In genomic region chr20:17990278-17990972, GRCh38 we compare ENCODE assay signal across 29 cellular contexts. TPM values are rescaled to one million over a fixed set of nuclear protein-coding genes. Genes with fewer than 3 reads are reported as not detected.
DNase-seq lines count a peak whose midpoint lies in the region; ATAC-seq, FAIRE-seq and TF ChIP-seq lines count a peak whose summit lies in the region.
"Had no signal": no experiment of that assay in that cellular context is flagged by ENCODE, and none has a peak within 500 bp of the region (broad histone marks: within the 10 kb centered on the region; RNA-seq: fewer than 3 reads in every experiment).

No MANE protein-coding gene starts in this region.

- TF ChIP-seq CTCF in HepG2 (CRISPR knock-in tag; IDR thresholded peaks at IDR 0.05) (no peak), right lobe of liver (IDR thresholded peaks at IDR 0.05) (no peak), PC-3 (conservative IDR thresholded peaks at IDR 0.05; ENCODE audit: low read depth, low read length) (no peak), H1 (IDR thresholded peaks at IDR 0.05; ENCODE audit: control extremely low read depth in 1 of 3, insufficient read depth in 1 of 3, low read depth in 1 of 3, low read length in 3 of 3) (no peak)

- POLR2A ChIA-PET in HepG2 (lab: Yijun Ruan, JAX) = no interaction called here
- POLR2A ChIA-PET in PC-3 (lab: Charles Lee; ENCODE audit: unreplicated experiment) = interaction anchor here (0.6 to 0.9 kb wide), 2 partner anchors 308 to 432 kb away, joined by 4 to 7 read pairs; partner anchors contain the start of gene RRBP1
- POLR2A ChIA-PET in H1 (lab: Charles Lee; ENCODE audit: partially characterized antibody) = interaction anchor here (0.7 to 31.5 kb wide), 6 partner anchors 9 to 50 kb away, joined by 3 to 424 read pairs (median 4); partner anchors contain the start of genes MGME1 and SNX5
- POLR2A ChIA-PET in naive thymus-derived CD4-positive, alpha-beta T cell (lab: Charles Lee) = interaction anchor here (1.8 kb wide), 1 partner anchor 25 kb away, joined by 5 read pairs; no protein-coding TSS in a partner anchor

- H3K9ac ChIP-seq in HepG2 (ENCODE audit: insufficient read depth, low read depth, low read length) = no peak overlapping the region
- no peak overlapping the region for H3K9ac ChIP-seq in PC-3 (ENCODE audit: low read length)
- no peak overlapping the region for H3K9ac ChIP-seq in H1 (replicated peaks in 1 of 4; ENCODE audit: extremely low read depth in 1 of 4, low read depth in 3 of 4, low read length in 3 of 4)

- no peak overlapping the region for H3K56ac ChIP-seq in H1 (replicated peaks; ENCODE audit: insufficient read length, low read depth, low read length)

- FAIRE-seq in HepG2 (lab: Jason Lieb, UNC) (no peak), H1 (lab: Jason Lieb, UNC) (no peak)

- H3K4me3 ChIP-seq in HepG2 (replicated peaks in 1 of 3; ENCODE audit: insufficient read depth in 1 of 3, low read depth in 2 of 3, low read length in 3 of 3) (no peak overlapping the region), right lobe of liver (no peak overlapping the region), PC-3 (ENCODE audit: low read length) (no peak overlapping the region), H1 (ENCODE audit: extremely low read depth in 1 of 4, insufficient read depth in 2 of 4, low read depth in 3 of 4, low read length in 4 of 4) (no peak overlapping the region)
- no peak overlapping the region for H3K4me3 ChIP-seq in naive thymus-derived CD4-positive, alpha-beta T cell (ENCODE audit: low read length)
- H3K4me3 ChIP-seq: uterus had no signal

- peaks cover 30% of the 10 kb centered on the region for H3K79me2 ChIP-seq in HepG2 (ENCODE audit: insufficient read depth, low read length)
- H3K79me2 ChIP-seq in PC-3 (ENCODE audit: low read length) = no peaks in the 10 kb centered on the region; the same call in 1 of the 2 replicates
- H3K79me2 ChIP-seq in H1 (ENCODE audit: control insufficient read depth in 1 of 2, insufficient read depth in 2 of 2, low read length in 2 of 2) = peaks cover 0 to 22% of the 10 kb centered on the region in 2 experiments; a peak in 2 of 4 replicates

- H3K18ac ChIP-seq in H1 (ENCODE audit: extremely low read depth, low read length) = no peak overlapping the region

- no peak for TF ChIP-seq POLR2A in HepG2 (IDR thresholded peaks at IDR 0.05; ENCODE audit: insufficient read depth in 1 of 2, low read depth in 2 of 2, low read length in 2 of 2)
- no peak for TF ChIP-seq POLR2A in right lobe of liver (IDR thresholded peaks at IDR 0.05)
- TF ChIP-seq POLR2A in H1 (IDR thresholded peaks at IDR 0.05; ENCODE audit: control extremely low read depth in 1 of 2, low read depth in 2 of 2, low read length in 2 of 2) = no peak

- no peak overlapping the region for H3K23ac ChIP-seq in H1 (ENCODE audit: insufficient read length)

- ATAC-seq in HepG2 (no peak), right lobe of liver (no peak), PC-3 (peak; percentile 48)
- no peak for ATAC-seq in naive thymus-derived CD4-positive, alpha-beta T cell
- ATAC-seq: activated CD8-positive, alpha-beta memory T cell treated with anti-CD3 and anti-CD28 coated beads, Interleukin-2, amount 10 ng/mL, durations not matched to agents 7 days and 5 days; activated T-cell treated with anti-CD3 and anti-CD28 coated beads, Interleukin-2, amount 50 U/mL, for 72 hours; left lobe of liver had no signal

- no peak overlapping the region for H3K27ac Mint-ChIP-seq in activated T-cell treated with anti-CD3 and anti-CD28 coated beads, Interleukin-2, amount 50 U/mL, for 24 hours
- no peak overlapping the region for H3K27ac Mint-ChIP-seq in naive thymus-derived CD4-positive, alpha-beta T cell
- H3K27ac Mint-ChIP-seq: activated CD4-positive, alpha-beta T cell treated with anti-CD3 and anti-CD28 coated beads, Interleukin-2, amount 10 ng/mL, durations not matched to agents 7 days and 5 days; activated CD8-positive, alpha-beta memory T cell treated with anti-CD3 and anti-CD28 coated beads, Interleukin-2, amount 10 ng/mL, durations not matched to agents 7 days and 5 days; activated T-cell treated with anti-CD3 and anti-CD28 coated beads, Interleukin-2, amount 50 U/mL, for 72 hours; immature natural killer cell; progenitor cell of endocrine pancreas had no signal

- no peak overlapping the region for H2BK5ac ChIP-seq in H1 (ENCODE audit: low read depth, low read length)

- no peaks in the 10 kb centered on the region for H3K9me3 Mint-ChIP-seq in activated T-cell treated with anti-CD3 and anti-CD28 coated beads, Interleukin-2, amount 50 U/mL, for 24 hours
- no peaks in the 10 kb centered on the region for H3K9me3 Mint-ChIP-seq in naive thymus-derived CD4-positive, alpha-beta T cell
- H3K9me3 Mint-ChIP-seq: activated CD4-positive, alpha-beta T cell treated with anti-CD3 and anti-CD28 coated beads, Interleukin-2, amount 10 ng/mL, durations not matched to agents 7 days and 5 days; activated T-cell treated with anti-CD3 and anti-CD28 coated beads, Interleukin-2, amount 50 U/mL, for 72 hours; immature natural killer cell had no signal

- no peaks in the 10 kb centered on the region for H3K23me2 ChIP-seq in H1 (ENCODE audit: low read depth, low read length)

- H3K27me3 ChIP-seq in HepG2 (ENCODE audit: control insufficient read depth in 1 of 2, insufficient read depth in 2 of 2, low read length in 2 of 2) (no peaks in the 10 kb centered on the region), right lobe of liver (no peaks in the 10 kb centered on the region), PC-3 (ENCODE audit: low read length) (no peaks in the 10 kb centered on the region), H1 (replicated peaks in 1 of 4; ENCODE audit: control insufficient read depth in 3 of 4, extremely low read depth in 1 of 4, insufficient read depth in 3 of 4, low read length in 3 of 4) (no peaks in the 10 kb centered on the region)
- H3K27me3 ChIP-seq in naive thymus-derived CD4-positive, alpha-beta T cell (ENCODE audit: control insufficient read depth in 2 of 2, insufficient read depth in 2 of 2, low read length in 2 of 2) = no peaks in the 10 kb centered on the region
- H3K27me3 ChIP-seq: neutrophil, uterus had no signal

- CTCF ChIA-PET in HepG2 (lab: Yijun Ruan, JAX; ENCODE audit: low intra/inter-chr PET ratio, low total read pairs) (no interaction called here), PC-3 (lab: Charles Lee) (interaction anchor here (0.6 to 1.0 kb wide), 3 partner anchors 21 to 32 kb away, joined by 3 to 5 read pairs (median 3); no protein-coding TSS in a partner anchor), H1 (lab: Charles Lee; ENCODE audit: partially characterized antibody) (interaction anchor here (1.6 to 1.8 kb wide), 2 partner anchors 23 to 52 kb away, joined by 5 to 7 read pairs; no protein-coding TSS in a partner anchor)
- CTCF ChIA-PET in naive thymus-derived CD4-positive, alpha-beta T cell (lab: Charles Lee) = interaction anchor here (0.9 kb wide), 1 partner anchor 15 kb away, joined by 3 read pairs; no protein-coding TSS in a partner anchor

- H2AFZ ChIP-seq in HepG2 (ENCODE audit: low read length) (no peak overlapping the region), PC-3 (ENCODE audit: low read length) (no peak overlapping the region), H1 (ENCODE audit: low read length) (no peak overlapping the region)

- H4K5ac ChIP-seq in H1 (ENCODE audit: insufficient read length, low read depth, low read length) = no peak overlapping the region

- peaks cover 56% of the 10 kb centered on the region for H3K36me3 Mint-ChIP-seq in activated T-cell treated with anti-CD3 and anti-CD28 coated beads, Interleukin-2, amount 50 U/mL, for 24 hours (ENCODE audit: low read depth)
- H3K36me3 Mint-ChIP-seq in naive thymus-derived CD4-positive, alpha-beta T cell = peaks cover 0 to 20% (median 7%) of the 10 kb centered on the region in 5 donors

- H4K8ac ChIP-seq in H1 (ENCODE audit: extremely low read depth, insufficient read depth, low read length) = no peak overlapping the region

- no peaks in the 10 kb centered on the region for H3K79me1 ChIP-seq in H1 (ENCODE audit: low read depth, low read length)

- no peak overlapping the region for H2BK20ac ChIP-seq in H1 (ENCODE audit: low read length)

- H3K27ac ChIP-seq in HepG2 (ENCODE audit: extremely low read length, insufficient read depth, low read length) (no peak overlapping the region), right lobe of liver (no peak overlapping the region), PC-3 (ENCODE audit: low read length) (peak overlapping the region; percentile 78), H1 (ENCODE audit: low read depth, low read length) (no peak overlapping the region)
- H3K27ac ChIP-seq in naive thymus-derived CD4-positive, alpha-beta T cell (ENCODE audit: low read depth, low read length) = no peak overlapping the region
- H3K27ac ChIP-seq: neutrophil, uterus had no signal

- H2AK5ac ChIP-seq in H1 (ENCODE audit: low read depth, low read length) = no peak overlapping the region

- H3K4me3 Mint-ChIP-seq in activated T-cell treated with anti-CD3 and anti-CD28 coated beads, Interleukin-2, amount 50 U/mL, for 24 hours = no peak overlapping the region
- H3K4me3 Mint-ChIP-seq in naive thymus-derived CD4-positive, alpha-beta T cell = no peak overlapping the region
- H3K4me3 Mint-ChIP-seq: activated CD4-positive, alpha-beta T cell treated with anti-CD3 and anti-CD28 coated beads, Interleukin-2, amount 10 ng/mL, durations not matched to agents 7 days and 5 days; activated CD8-positive, alpha-beta memory T cell treated with anti-CD3 and anti-CD28 coated beads, Interleukin-2, amount 10 ng/mL, durations not matched to agents 7 days and 5 days; activated T-cell treated with anti-CD3 and anti-CD28 coated beads, Interleukin-2, amount 50 U/mL, for 72 hours; B cell; immature natural killer cell had no signal

- peaks cover 5% of the 10 kb centered on the region for H3F3A ChIP-seq in PC-3 (ENCODE audit: low read length, unreplicated experiment)

- H3K36me3 ChIP-seq in HepG2 (replicated peaks in 1 of 2; ENCODE audit: control insufficient read depth in 1 of 2, insufficient read depth in 2 of 2, low read length in 2 of 2) (peaks cover 12 to 45% of the 10 kb centered on the region in 2 experiments), right lobe of liver (peaks cover 0 to 3% (median 0%) of the 10 kb centered on the region in 4 donors), PC-3 (ENCODE audit: low read depth, low read length) (peaks cover 11% of the 10 kb centered on the region), H1 (ENCODE audit: control insufficient read depth in 2 of 4, insufficient read depth in 4 of 4, low read length in 3 of 4) (peaks cover 7 to 44% (median 27%) of the 10 kb centered on the region in 4 experiments; a peak in 7 of 8 replicates)
- peaks cover 0 to 9% (median 0%) of the 10 kb centered on the region in 3 experiments for H3K36me3 ChIP-seq in naive thymus-derived CD4-positive, alpha-beta T cell (ENCODE audit: control insufficient read depth in 2 of 3, insufficient read depth in 3 of 3, low read length in 3 of 3)
- H3K36me3 ChIP-seq: uterus had no signal

- in situ Hi-C loops in HepG2 (cut with HindIII; ENCODE audit: extremely low pct_ligation_motif_present, low pct_unique_long_range_greater_than_20kb) = no loop called here

- H3K9me2 ChIP-seq in PC-3 (replicated peaks; ENCODE audit: low read length) = no peaks in the 10 kb centered on the region

- no peak overlapping the region for H2BK15ac ChIP-seq in H1 (ENCODE audit: low read length)

- H3K4me2 ChIP-seq in HepG2 (ENCODE audit: low read depth, low read length) (no peak overlapping the region), PC-3 (ENCODE audit: low read length) (peak overlapping the region; percentile 51), H1 (ENCODE audit: insufficient read depth in 1 of 2, low read depth in 2 of 2, low read length in 2 of 2) (no peak overlapping the region)

- H3K14ac ChIP-seq in H1 (ENCODE audit: insufficient read length) = no peak overlapping the region

- no peak overlapping the region for H4K91ac ChIP-seq in H1 (replicated peaks; ENCODE audit: insufficient read length, low read length)

- intact Hi-C loops in HepG2 (cut with micrococcal nuclease; ENCODE audit: unreplicated experiment) (no loop called here), right lobe of liver (cut with DNase I) (no loop called here), PC-3 (cut with micrococcal nuclease) (loop anchor here (5.0 to 10.0 kb wide), 4 partner anchors 243 to 456 kb away; partner anchors contain the start of genes BFSP1 and RRBP1)
- intact Hi-C loops in naive thymus-derived CD4-positive, alpha-beta T cell (cut with micrococcal nuclease) = loop anchor here in 1 of 2 donors (10.0 kb wide), 1 partner anchor 46 kb away; no protein-coding TSS in a partner anchor

- H3K4ac ChIP-seq in H1 (replicated peaks; ENCODE audit: insufficient read length, low read depth, low read length) = no peak overlapping the region

- BruUV-seq in HepG2 (replicated peaks; lab: Mats Ljungman, UMichigan) (TSS peak; percentile 32), PC-3 (replicated peaks; lab: Mats Ljungman, UMichigan) (TSS peak; percentile 60)

- H2BK120ac ChIP-seq in H1 (replicated peaks; ENCODE audit: low read depth, low read length) = no peak overlapping the region

- DNase-seq in HepG2 (ENCODE audit: low spot score) (no peak), right lobe of liver (no peak), PC-3 (peak; percentile 69), H1 (ENCODE audit: low read depth in 1 of 2, low spot score in 2 of 2) (no peak), HT-29 (ENCODE audit: low spot score) (no peak), cerebellar cortex (ENCODE audit: low spot score) (no peak)
- no peak for DNase-seq in activated T-cell treated with anti-CD3 and anti-CD28 coated beads, Interleukin-2, amount 50 U/mL, for 24 hours
- DNase-seq in naive thymus-derived CD4-positive, alpha-beta T cell = no peak
- DNase-seq: activated CD4-positive, alpha-beta T cell treated with anti-CD3 and anti-CD28 coated beads, Interleukin-2, amount 10 ng/mL, durations not matched to agents 7 days and 5 days; activated CD8-positive, alpha-beta memory T cell treated with anti-CD3 and anti-CD28 coated beads, Interleukin-2, amount 10 ng/mL, durations not matched to agents 7 days and 5 days; activated naive CD4-positive, alpha-beta T cell treated with Interleukin-2 at 50 U/mL for 16 hours; activated T-cell treated with anti-CD3 and anti-CD28 coated beads, Interleukin-2, amount 50 U/mL, for 72 hours; hypothalamus; immature natural killer cell; KBM-7; mesendoderm; NCI-H1417 treated with DMSO at 0.1 percent for 48 hours; NCI-H2081 treated with DMSO at 0.1 percent for 48 hours; NCI-H82; OCI-M1; Right ventricle myocardium superior; stimulated activated CD4-positive, alpha-beta T cell treated with anti-CD3 and anti-CD28 coated beads, Interleukin-15, amount 100 ng/mL, for 24 hours; stimulated activated naive CD4-positive, alpha-beta T cell; T-helper 9 cell; uterus had no signal

- no peaks in the 10 kb centered on the region for H4K20me1 ChIP-seq in HepG2 (ENCODE audit: insufficient read depth, low read length)
- 0 out of 2 replicates have a peak, but pooled peaks cover 4% of the 10 kb centered on the region for H4K20me1 ChIP-seq in PC-3 (ENCODE audit: low read length)
- peaks cover 0 to 3% of the 10 kb centered on the region in 2 experiments for H4K20me1 ChIP-seq in H1 (replicated peaks in 1 of 2; ENCODE audit: control insufficient read depth in 1 of 2, insufficient read depth in 2 of 2, low read length in 2 of 2)

- H3K4me1 Mint-ChIP-seq in activated T-cell treated with anti-CD3 and anti-CD28 coated beads, Interleukin-2, amount 50 U/mL, for 24 hours (ENCODE audit: low read depth) = peaks cover 29% of the 10 kb centered on the region
- H3K4me1 Mint-ChIP-seq in naive thymus-derived CD4-positive, alpha-beta T cell = peaks cover 0 to 50% (median 18%) of the 10 kb centered on the region in 7 donors
- H3K4me1 Mint-ChIP-seq: immature natural killer cell had no signal

- H2BK12ac ChIP-seq in H1 (ENCODE audit: low read depth, low read length) = no peak overlapping the region

- WGBS in HepG2 (ENCODE audit: low lambda C conversion rate) = 96% methylated on average over 10 of the region's 10 CpGs
- WGBS in right lobe of liver (ENCODE audit: insufficient coverage, low coverage, low lambda C conversion rate, missing lambda C conversion rate) = 81% methylated on average over 8 of the region's 10 CpGs
- 88% methylated on average over 9 of the region's 10 CpGs; no CpG with 5 or more reads in 1 of the 2 experiments for whole genome bisulfite sequencing in H1 (ENCODE audit: extremely low coverage in 1 of 2, insufficient coverage in 1 of 2, insufficient read length in 1 of 2, insufficient replicate concordance in 2 of 2, low coverage in 1 of 2, low lambda C conversion rate in 2 of 2, missing lambda C conversion rate in 1 of 2), 2 experiments

- TF ChIP-seq EP300 in HepG2 (IDR thresholded peaks at IDR 0.05; ENCODE audit: low read depth in 2 of 2, low read length in 2 of 2) (no peak), HepG2 (CRISPR knock-in tag; IDR thresholded peaks at IDR 0.05; ENCODE audit: borderline replicate concordance) (no peak), H1 (IDR thresholded peaks at IDR 0.05; ENCODE audit: borderline replicate concordance in 1 of 2, low read depth in 2 of 2, low read length in 2 of 2) (no peak)

- H3K9me3 ChIP-seq in HepG2 (ENCODE audit: low read length) (no peaks in the 10 kb centered on the region), right lobe of liver (no peaks in the 10 kb centered on the region), PC-3 (ENCODE audit: low read length) (no peaks in the 10 kb centered on the region), H1 (ENCODE audit: insufficient read depth in 2 of 2, low read depth in 1 of 2, low read length in 1 of 2) (no peaks in the 10 kb centered on the region)
- no peaks in the 10 kb centered on the region for H3K9me3 ChIP-seq in naive thymus-derived CD4-positive, alpha-beta T cell (ENCODE audit: control insufficient read depth in 2 of 3, low read length in 3 of 3)
- H3K9me3 ChIP-seq: neutrophil, uterus had no signal

- H3K4me1 ChIP-seq in HepG2 (ENCODE audit: insufficient read depth, low read length) (peaks cover 15% of the 10 kb centered on the region), right lobe of liver (peaks cover 0 to 9% (median 4%) of the 10 kb centered on the region in 4 donors), PC-3 (ENCODE audit: insufficient read depth, low read length) (peaks cover 45% of the 10 kb centered on the region), H1 (replicated peaks in 1 of 4; ENCODE audit: control insufficient read depth in 3 of 4, insufficient read depth in 4 of 4, low read length in 3 of 4) (no peaks in the 10 kb centered on the region)
- peaks cover 0 to 5% of the 10 kb centered on the region in 2 donors for H3K4me1 ChIP-seq in naive thymus-derived CD4-positive, alpha-beta T cell (ENCODE audit: control insufficient read depth in 2 of 2, insufficient read depth in 2 of 2, low read length in 2 of 2)
- H3K4me1 ChIP-seq: uterus had no signal

- H3K27me3 Mint-ChIP-seq in activated T-cell treated with anti-CD3 and anti-CD28 coated beads, Interleukin-2, amount 50 U/mL, for 24 hours = no peaks in the 10 kb centered on the region
- no peaks in the 10 kb centered on the region for H3K27me3 Mint-ChIP-seq in naive thymus-derived CD4-positive, alpha-beta T cell
- H3K27me3 Mint-ChIP-seq: activated CD4-positive, alpha-beta T cell treated with anti-CD3 and anti-CD28 coated beads, Interleukin-2, amount 10 ng/mL, durations not matched to agents 7 days and 5 days; activated CD8-positive, alpha-beta memory T cell treated with anti-CD3 and anti-CD28 coated beads, Interleukin-2, amount 10 ng/mL, durations not matched to agents 7 days and 5 days; B cell; progenitor cell of endocrine pancreas had no signal

- TF ChIP-seq RAD21 in HepG2 (CRISPR knock-in tag; IDR thresholded peaks at IDR 0.05) (no peak), H1 (IDR thresholded peaks at IDR 0.05 in 1 of 2, conservative IDR thresholded peaks at IDR 0.05 in 1 of 2; ENCODE audit: low read depth in 2 of 2, low read length in 2 of 2) (no peak)

RNA-seq across cellular contexts. Expression of gene MGME1, which starts 21.6 kb away (rescaled TPM):
- total RNA-seq in HepG2 (2016; rRNA removed; fragmentation: Illumina TruSeq; extraction: Trizol) (66.6 and 79.5 TPM in 2 replicates), right lobe of liver (1 to 10 TPM; 6.0 to 8.4 (median 7.5) TPM), PC-3 (2014; rRNA removed) (15.1 and 18.8 TPM in 2 replicates)
- total RNA-seq in HepG2 (2016; cell fraction: cytosol; rRNA removed; fragmentation: Illumina TruSeq; extraction: Trizol; ENCODE audit: low read depth) = 15.1 and 18.2 TPM in 2 replicates
- 62.8 and 78.1 TPM in 2 replicates for total RNA-seq in HepG2 (2016; cell fraction: insoluble cytoplasmic fraction; rRNA removed; fragmentation: Illumina TruSeq; extraction: Trizol)
- 41.7 and 44.4 TPM in 2 replicates for total RNA-seq in HepG2 (2016; cell fraction: membrane; rRNA removed; fragmentation: Illumina TruSeq; extraction: Trizol)
- total RNA-seq in HepG2 (2016; cell fraction: nucleus; rRNA removed; fragmentation: Illumina TruSeq; extraction: Trizol) = 67.8 and 71.1 TPM in 2 replicates
- polyA plus RNA-seq in HepG2 (2011; rRNA removed) (24.8 and 36.7 TPM in 2 replicates), H1 (2011; rRNA removed) (13.7 and 27.7 TPM in 2 replicates)
- polyA plus RNA-seq in HepG2 (2011; cell fraction: cytosol; rRNA removed) = 17.2 and 20.9 TPM in 2 replicates
- polyA plus RNA-seq in HepG2 (2011; cell fraction: nucleus; rRNA removed) = 18.4 and 19.3 TPM in 2 replicates
- 31.5 and 47.5 TPM in 2 replicates for polyA plus RNA-seq in HepG2 (2012)
- 14.4 and 14.8 TPM in 2 replicates for polyA plus RNA-seq in HepG2 (2016; cell fraction: cytosol; fragmentation: Illumina TruSeq; extraction: Trizol; ENCODE audit: low read depth)
- polyA plus RNA-seq in HepG2 (2016; cell fraction: insoluble cytoplasmic fraction; fragmentation: Illumina TruSeq; extraction: Trizol; ENCODE audit: low read depth) = 84.4 and 86.8 TPM in 2 replicates
- 29.4 and 31.2 TPM in 2 replicates for polyA plus RNA-seq in HepG2 (2016; cell fraction: membrane; fragmentation: Illumina TruSeq; extraction: Trizol; ENCODE audit: low read depth)
- polyA plus RNA-seq in HepG2 (2016; cell fraction: nucleus; fragmentation: Illumina TruSeq; extraction: Trizol; ENCODE audit: insufficient read depth, low read depth) = 117 TPM in 2 replicates
- polyA minus RNA-seq in HepG2 (2011; rRNA and poly(A)+ RNA removed; ENCODE audit: low replicate concordance) = 14.2 and 14.9 TPM in 2 replicates
- polyA minus RNA-seq in HepG2 (2011; cell fraction: cytosol; rRNA and poly(A)+ RNA removed) = 30.8 and 31.4 TPM in 2 replicates
- polyA minus RNA-seq in HepG2 (2011; cell fraction: nucleus; rRNA and poly(A)+ RNA removed) = 48.9 and 53.8 TPM in 2 replicates
- 56.3 and 59.0 TPM in 2 replicates for total RNA-seq in H1 (2021; fragmentation: NEBNext Ultra II Directional; extraction: Animal tissue kit (Norgen Biotek cat#: 25700))
- polyA plus RNA-seq in H1 (2011; cell fraction: cytosol; rRNA removed) = 26.3 TPM
- 10.6 TPM for polyA plus RNA-seq in H1 (2011; cell fraction: nucleus; rRNA removed)
- polyA plus RNA-seq in H1 (2012, experiment 1 of 2) = 41.6 to 71.7 TPM (median 46.4 TPM) in 4 replicates
- 8.8 TPM for polyA plus RNA-seq in H1 (2012, experiment 2 of 2)
- polyA plus RNA-seq in H1 (2013, experiment 1 of 2) = 34.4 TPM
- polyA plus RNA-seq in H1 (2013, experiment 2 of 2) = 35.2 TPM
- polyA minus RNA-seq in H1 (2011; rRNA and poly(A)+ RNA removed) = 29.0 and 31.2 TPM in 2 replicates
- polyA minus RNA-seq in H1 (2011; cell fraction: cytosol; rRNA and poly(A)+ RNA removed) = 36.3 TPM
- 31.8 TPM for polyA minus RNA-seq in H1 (2011; cell fraction: nucleus; rRNA and poly(A)+ RNA removed)
- 10.9 and 14.0 TPM in 2 replicates for total RNA-seq in HT-29 (2014; rRNA removed; shearing (Covaris generic))
- 10 to 100 TPM in 4 of 5 experiments, 1 to 10 TPM in 1; 4.9 to 41.0 (median 13.1) TPM for total RNA-seq in naive thymus-derived CD4-positive, alpha-beta T cell
- 10 to 100 TPM in 1 of 2 donors, 1 to 10 TPM in 1; 5.4 to 13.3 TPM for polyA plus RNA-seq in naive thymus-derived CD4-positive, alpha-beta T cell

RNA-seq across cellular contexts. Expression of gene SNX5, which starts 21.8 kb away (rescaled TPM):
- total RNA-seq in HepG2 (2016; rRNA removed; fragmentation: Illumina TruSeq; extraction: Trizol) = 1,040 and 1,306 TPM in 2 replicates
- total RNA-seq in HepG2 (2016; cell fraction: cytosol; rRNA removed; fragmentation: Illumina TruSeq; extraction: Trizol; ENCODE audit: low read depth) = 667 and 747 TPM in 2 replicates
- total RNA-seq in HepG2 (2016; cell fraction: insoluble cytoplasmic fraction; rRNA removed; fragmentation: Illumina TruSeq; extraction: Trizol) = 1,050 and 1,299 TPM in 2 replicates
- total RNA-seq in HepG2 (2016; cell fraction: membrane; rRNA removed; fragmentation: Illumina TruSeq; extraction: Trizol) = 1,275 and 1,485 TPM in 2 replicates
- 908 and 989 TPM in 2 replicates for total RNA-seq in HepG2 (2016; cell fraction: nucleus; rRNA removed; fragmentation: Illumina TruSeq; extraction: Trizol)
- polyA plus RNA-seq in HepG2 (2011; rRNA removed) = 448 and 664 TPM in 2 replicates
- polyA plus RNA-seq in HepG2 (2011; cell fraction: cytosol; rRNA removed) = 385 and 413 TPM in 2 replicates
- polyA plus RNA-seq in HepG2 (2011; cell fraction: nucleus; rRNA removed) = 462 and 532 TPM in 2 replicates
- 554 and 823 TPM in 2 replicates for polyA plus RNA-seq in HepG2 (2012)
- polyA plus RNA-seq in HepG2 (2016; cell fraction: cytosol; fragmentation: Illumina TruSeq; extraction: Trizol; ENCODE audit: low read depth) = 567 and 609 TPM in 2 replicates
- polyA plus RNA-seq in HepG2 (2016; cell fraction: insoluble cytoplasmic fraction; fragmentation: Illumina TruSeq; extraction: Trizol; ENCODE audit: low read depth) = 1,268 and 1,299 TPM in 2 replicates
- 1,062 and 1,196 TPM in 2 replicates for polyA plus RNA-seq in HepG2 (2016; cell fraction: membrane; fragmentation: Illumina TruSeq; extraction: Trizol; ENCODE audit: low read depth)
- 1,466 and 1,524 TPM in 2 replicates for polyA plus RNA-seq in HepG2 (2016; cell fraction: nucleus; fragmentation: Illumina TruSeq; extraction: Trizol; ENCODE audit: insufficient read depth, low read depth)
- polyA minus RNA-seq in HepG2 (2011; rRNA and poly(A)+ RNA removed; ENCODE audit: low replicate concordance) = 79.2 and 575 TPM in 2 replicates
- polyA minus RNA-seq in HepG2 (2011; cell fraction: cytosol; rRNA and poly(A)+ RNA removed) = 326 and 349 TPM in 2 replicates
- polyA minus RNA-seq in HepG2 (2011; cell fraction: nucleus; rRNA and poly(A)+ RNA removed) = 855 and 898 TPM in 2 replicates
- 10 to 100 TPM; 32.6 to 74.5 (median 46.0) TPM for total RNA-seq in right lobe of liver
- 159 and 189 TPM in 2 replicates for total RNA-seq in PC-3 (2014; rRNA removed)
- total RNA-seq in H1 (2021; fragmentation: NEBNext Ultra II Directional; extraction: Animal tissue kit (Norgen Biotek cat#: 25700)) = 181 and 194 TPM in 2 replicates
- 140 and 155 TPM in 2 replicates for polyA plus RNA-seq in H1 (2011; rRNA removed)
- polyA plus RNA-seq in H1 (2011; cell fraction: cytosol; rRNA removed) = 179 TPM
- 236 TPM for polyA plus RNA-seq in H1 (2011; cell fraction: nucleus; rRNA removed)
- 129 to 235 TPM (median 148 TPM) in 4 replicates for polyA plus RNA-seq in H1 (2012, experiment 1 of 2)
- 34.5 TPM for polyA plus RNA-seq in H1 (2012, experiment 2 of 2)
- polyA plus RNA-seq in H1 (2013, experiment 1 of 2) = 213 TPM
- 198 TPM for polyA plus RNA-seq in H1 (2013, experiment 2 of 2)
- 163 and 196 TPM in 2 replicates for polyA minus RNA-seq in H1 (2011; rRNA and poly(A)+ RNA removed)
- 156 TPM for polyA minus RNA-seq in H1 (2011; cell fraction: cytosol; rRNA and poly(A)+ RNA removed)
- 471 TPM for polyA minus RNA-seq in H1 (2011; cell fraction: nucleus; rRNA and poly(A)+ RNA removed)
- total RNA-seq in HT-29 (2014; rRNA removed; shearing (Covaris generic)) = 181 and 203 TPM in 2 replicates
- total RNA-seq in naive thymus-derived CD4-positive, alpha-beta T cell = 100 to 1,000 TPM in 1 of 5 experiments, 10 to 100 TPM in 4; 41.4 to 148 (median 61.9) TPM
- polyA plus RNA-seq in naive thymus-derived CD4-positive, alpha-beta T cell = 10 to 100 TPM; 40.2 to 68.0 TPM

Comparison
In these comparisons a context has a peak if more than half of its experiments do, and no peak if none do; other contexts are left out.
1. Of the 41 proteins assayed by ChIP-seq in both HepG2 and H1: peak only in HepG2: none; only in H1: none; in both: CEBPB; in neither: 40.